27 cellular contexts compared by ENCODE assay signal in the genomic region with DNA sequence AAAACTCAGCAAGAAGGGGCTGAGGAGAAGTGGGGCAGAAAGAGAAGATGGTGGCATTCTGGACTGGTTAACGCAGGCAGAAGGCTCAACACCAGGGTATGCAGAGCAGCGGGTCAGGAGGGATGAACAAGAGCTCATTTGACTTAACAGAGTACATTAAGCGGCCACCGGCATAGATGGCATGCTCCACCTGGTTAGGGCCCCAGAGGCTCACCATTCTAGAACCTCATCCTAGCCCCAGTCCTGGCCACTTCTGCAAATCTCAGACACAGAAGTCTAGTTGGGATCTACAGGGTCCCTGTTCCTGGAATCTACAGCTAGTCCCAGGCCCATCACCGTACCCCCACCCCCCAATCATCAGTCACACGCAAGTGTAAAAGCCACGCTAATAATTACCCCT. TPM values are rescaled to one million over a fixed set of nuclear protein-coding genes. Genes with fewer than 3 reads are reported as not detected.
DNase-seq lines count a peak whose midpoint lies in the region; ATAC-seq and TF ChIP-seq lines count a peak whose summit lies in the region.
"Had no signal": no experiment of that assay in that cellular context is flagged by ENCODE, and none has a peak within 500 bp of the region (broad histone marks: within the 10 kb centered on the region; RNA-seq: fewer than 3 reads in every experiment).

No MANE protein-coding gene starts in this region.

- no peak for TF ChIP-seq EP300 in transverse colon (IDR thresholded peaks at IDR 0.05; ENCODE audit: low read depth)

- intact Hi-C loops in heart right ventricle (cut with DNase I) (loop anchor here in 2 of 10 donors (2.0 to 5.0 kb wide), 2 partner anchors 17 to 37 kb away; partner anchors contain the start of gene CRK (in 1 of the 2)), Right ventricle myocardium superior (cut with DNase I) (no loop called here), transverse colon (cut with DNase I; ENCODE audit: low total_unique reads) (no loop called here), uterus (cut with DNase I; ENCODE audit: low total_unique reads) (no loop called here)
- intact Hi-C loops in activated naive CD4-positive, alpha-beta T cell treated with anti-CD3 and anti-CD28 coated beads for 36 hours (cut with micrococcal nuclease) = no loop called here

- H3K27ac Mint-ChIP-seq in chondrocyte (ENCODE audit: unreplicated experiment) (peak overlapping the region; percentile 93), nephron (no peak overlapping the region)
- no peak overlapping the region for H3K27ac Mint-ChIP-seq in activated naive CD4-positive, alpha-beta T cell treated with anti-CD3 and anti-CD28 coated beads for 36 hours
- H3K27ac Mint-ChIP-seq: activated CD8-positive, alpha-beta T cell treated with anti-CD3 and anti-CD28 coated beads for 36 hours; activated naive CD4-positive, alpha-beta T cell treated with anti-CD3 and anti-CD28 coated beads, Interleukin-2, amount 10 ng/mL, durations not matched to agents 7 days and 5 days; stimulated activated memory B cell treated with anti-CD40 and anti-IgM and Interleukin-4, amounts not matched to agents 10 μg/mL and 1 μg/mL and 100 μg/mL, for 72 hours had no signal

- H3K27ac ChIP-seq in heart right ventricle (peak overlapping the region in 8 of 10 donors; percentile 93 to 100 (median 98)), transverse colon (peak overlapping the region in 3 of 4 donors; percentile 96 to 99 (median 98)), uterus (peak overlapping the region in 1 of 2 donors; percentile 88)
- H3K27ac ChIP-seq: A549, pancreas had no signal

- H3K36me3 ChIP-seq in heart right ventricle = peaks cover 0 to 49% (median 6%) of the 10 kb centered on the region in 9 donors
- peaks cover 0 to 15% (median 0%) of the 10 kb centered on the region in 4 donors for H3K36me3 ChIP-seq in transverse colon
- no peaks in the 10 kb centered on the region for H3K36me3 ChIP-seq in uterus
- H3K36me3 ChIP-seq: pancreas had no signal

- peaks cover 12 to 91% (median 74%) of the 10 kb centered on the region in 9 donors for H3K4me1 ChIP-seq in heart right ventricle
- peaks cover 37 to 51% (median 42%) of the 10 kb centered on the region in 4 donors for H3K4me1 ChIP-seq in transverse colon
- H3K4me1 ChIP-seq in uterus = peaks cover 0 to 26% of the 10 kb centered on the region in 2 donors
- H3K4me1 ChIP-seq: pancreas had no signal

- ATAC-seq in heart right ventricle (no peak), Right ventricle myocardium superior (ENCODE audit: poor library complexity) (no peak)
- ATAC-seq: A549; activated CD8-positive, alpha-beta T cell treated with anti-CD3 and anti-CD28 coated beads for 36 hours; left colon; mucosa of descending colon; pancreas; stimulated activated memory B cell treated with anti-CD40 and anti-IgM and Interleukin-4, amounts not matched to agents 10 μg/mL and 1 μg/mL and 100 μg/mL, for 72 hours had no signal

- TF ChIP-seq POLR2A in transverse colon (IDR thresholded peaks at IDR 0.05) (no peak), uterus (IDR thresholded peaks at IDR 0.05) (no peak)

- no peak overlapping the region for H3K4me3 Mint-ChIP-seq in chondrocyte (ENCODE audit: unreplicated experiment)
- peak overlapping the region in 2 of 3 experiments; percentile 19 to 22 for H3K4me3 Mint-ChIP-seq in nephron
- no peak overlapping the region for H3K4me3 Mint-ChIP-seq in activated naive CD4-positive, alpha-beta T cell treated with anti-CD3 and anti-CD28 coated beads for 36 hours
- H3K4me3 Mint-ChIP-seq: activated CD8-positive, alpha-beta T cell treated with anti-CD3 and anti-CD28 coated beads for 36 hours; activated naive CD4-positive, alpha-beta T cell treated with anti-CD3 and anti-CD28 coated beads, Interleukin-2, amount 10 ng/mL, durations not matched to agents 7 days and 5 days; stimulated activated memory B cell treated with anti-CD40 and anti-IgM and Interleukin-4, amounts not matched to agents 10 μg/mL and 1 μg/mL and 100 μg/mL, for 72 hours had no signal

- DNase-seq in heart right ventricle (no peak), Right ventricle myocardium superior (no peak), chondrocyte (ENCODE audit: low spot score) (no peak), transverse colon (no peak), ecto neural progenitor cell (ENCODE audit: low spot score) (no peak), uterus (no peak)
- DNase-seq in activated naive CD4-positive, alpha-beta T cell treated with anti-CD3 and anti-CD28 coated beads for 36 hours = no peak
- DNase-seq: activated CD4-positive, CD25-positive, alpha-beta regulatory T cell; activated CD8-positive, alpha-beta T cell treated with anti-CD3 and anti-CD28 coated beads for 36 hours; activated naive CD4-positive, alpha-beta T cell treated with anti-CD3 and anti-CD28 coated beads, Interleukin-2, amount 10 ng/mL, durations not matched to agents 7 days and 5 days; activated T-cell treated with anti-CD3 and anti-CD28 coated beads, Interleukin-2, amount 50 U/mL, for 1 hour; anterior cingulate cortex; cerebellar nuclear complex; glutamatergic neuron; HCEC 1CT; left colon; mucosa of descending colon; NCI-H1105; NCI-H2081; NCI-H446; pancreas; Peyer's patch; stimulated activated CD4-positive, alpha-beta T cell treated with anti-CD3 and anti-CD28 coated beads, Interleukin-1b, Interleukin-23, amount 100 ng/mL, for 48 hours; T1000 had no signal

- in situ Hi-C loops in transverse colon (cut with MboI; ENCODE audit: low pct_ligation_motif_present in 1 of 4, low pct_unique_long_range_greater_than_20kb in 1 of 4, low sequenced_read_pairs in 3 of 4) = no loop called here

- CTCF ChIA-PET in activated naive CD4-positive, alpha-beta T cell treated with anti-CD3 and anti-CD28 coated beads for 36 hours (lab: Charles Lee) = no interaction called here

- no peaks in the 10 kb centered on the region for H3K9me3 Mint-ChIP-seq in chondrocyte (ENCODE audit: low read depth)
- H3K9me3 Mint-ChIP-seq in nephron = no peaks in the 10 kb centered on the region
- H3K9me3 Mint-ChIP-seq in activated naive CD4-positive, alpha-beta T cell treated with anti-CD3 and anti-CD28 coated beads for 36 hours = no peaks in the 10 kb centered on the region
- H3K9me3 Mint-ChIP-seq: activated CD8-positive, alpha-beta T cell treated with anti-CD3 and anti-CD28 coated beads for 36 hours; activated naive CD4-positive, alpha-beta T cell treated with anti-CD3 and anti-CD28 coated beads, Interleukin-2, amount 10 ng/mL, durations not matched to agents 7 days and 5 days; stimulated activated memory B cell treated with anti-CD40 and anti-IgM and Interleukin-4, amounts not matched to agents 10 μg/mL and 1 μg/mL and 100 μg/mL, for 72 hours had no signal

- H3K36me3 Mint-ChIP-seq in chondrocyte (ENCODE audit: low read depth) (no peaks in the 10 kb centered on the region), nephron (ENCODE audit: low read depth) (no peaks in the 10 kb centered on the region)
- no peaks in the 10 kb centered on the region for H3K36me3 Mint-ChIP-seq in activated naive CD4-positive, alpha-beta T cell treated with anti-CD3 and anti-CD28 coated beads for 36 hours (ENCODE audit: low read depth)

- H3K4me1 Mint-ChIP-seq in chondrocyte (ENCODE audit: low read depth) (peaks cover 71% of the 10 kb centered on the region), nephron (peaks cover 34% of the 10 kb centered on the region)
- peaks cover 15% of the 10 kb centered on the region for H3K4me1 Mint-ChIP-seq in activated naive CD4-positive, alpha-beta T cell treated with anti-CD3 and anti-CD28 coated beads for 36 hours (ENCODE audit: low read depth)

- H3K9me3 ChIP-seq in heart right ventricle = no peaks in the 10 kb centered on the region
- H3K9me3 ChIP-seq in transverse colon = no peaks in the 10 kb centered on the region
- no peaks in the 10 kb centered on the region for H3K9me3 ChIP-seq in uterus
- H3K9me3 ChIP-seq: A549, mucosa of descending colon, pancreas, Peyer's patch had no signal

- H3K27me3 ChIP-seq in heart right ventricle (peaks cover 0 to 10% (median 0%) of the 10 kb centered on the region in 7 donors), transverse colon (no peaks in the 10 kb centered on the region), uterus (no peaks in the 10 kb centered on the region)
- H3K27me3 ChIP-seq: pancreas, Peyer's patch had no signal

- WGBS in heart right ventricle, 2 donors = 82 to 93% methylated on average over 7 of the region's 7 CpGs
- 97% methylated on average over 7 of the region's 7 CpGs; no CpG with 5 or more reads in 1 of the 2 donors for WGBS in transverse colon (ENCODE audit: low coverage in 1 of 2), 2 donors

- no peak for TF ChIP-seq CTCF in heart right ventricle (IDR thresholded peaks at IDR 0.05)
- TF ChIP-seq CTCF in chondrocyte (IDR thresholded peaks at IDR 0.05) = no peak
- no peak for TF ChIP-seq CTCF in nephron (IDR thresholded peaks at IDR 0.05; ENCODE audit: unreplicated experiment in 3 of 3)
- TF ChIP-seq CTCF in transverse colon (IDR thresholded peaks at IDR 0.05) = no peak
- no peak for TF ChIP-seq CTCF in uterus (IDR thresholded peaks at IDR 0.05)

- H3K27me3 Mint-ChIP-seq in chondrocyte (ENCODE audit: low read depth) (no peaks in the 10 kb centered on the region), nephron (ENCODE audit: low read depth) (no peaks in the 10 kb centered on the region)
- peaks cover 6% of the 10 kb centered on the region for H3K27me3 Mint-ChIP-seq in activated naive CD4-positive, alpha-beta T cell treated with anti-CD3 and anti-CD28 coated beads for 36 hours (ENCODE audit: low read depth)
- H3K27me3 Mint-ChIP-seq: stimulated activated memory B cell treated with anti-CD40 and anti-IgM and Interleukin-4, amounts not matched to agents 10 μg/mL and 1 μg/mL and 100 μg/mL, for 72 hours had no signal

- no peak overlapping the region for H3K4me3 ChIP-seq in heart right ventricle
- H3K4me3 ChIP-seq in transverse colon = no peak overlapping the region
- H3K4me3 ChIP-seq in uterus = no peak overlapping the region
- H3K4me3 ChIP-seq: A549, mucosa of descending colon, pancreas, Peyer's patch had no signal

RNA-seq across cellular contexts. Expression of gene MYO1C, which starts 1.7 kb away (rescaled TPM):
- total RNA-seq in heart right ventricle (100 to 1,000 TPM; 131 to 229 (median 179) TPM), Right ventricle myocardium superior (182 TPM), chondrocyte (216 to 329 TPM (median 329 TPM) in 3 replicates), transverse colon (100 to 1,000 TPM; 163 to 456 (median 219) TPM), uterus (100 to 1,000 TPM in 2 of 4 donors, 10 to 100 TPM in 2; 89.1 to 276 (median 116) TPM)
- polyA plus RNA-seq in heart right ventricle = 100 to 1,000 TPM; 101 to 120 TPM
- 10 to 100 TPM; 14.6 to 14.7 TPM for total RNA-seq in activated naive CD4-positive, alpha-beta T cell treated with anti-CD3 and anti-CD28 coated beads for 36 hours

RNA-seq across cellular contexts. Expression of gene INPP5K, which starts 22.2 kb away (rescaled TPM):
- 10 to 100 TPM; 26.8 to 41.2 (median 32.7) TPM for total RNA-seq in heart right ventricle
- 10 to 100 TPM; 38.6 to 45.5 TPM for polyA plus RNA-seq in heart right ventricle
- 32.9 TPM for total RNA-seq in Right ventricle myocardium superior
- 30.2 to 35.3 TPM (median 34.3 TPM) in 3 replicates for total RNA-seq in chondrocyte
- total RNA-seq in transverse colon = 100 to 1,000 TPM in 1 of 4 donors, 10 to 100 TPM in 3; 10.9 to 114 (median 81.9) TPM
- total RNA-seq in activated naive CD4-positive, alpha-beta T cell treated with anti-CD3 and anti-CD28 coated beads for 36 hours = 10 to 100 TPM; 17.1 to 18.2 TPM
- total RNA-seq in uterus = 10 to 100 TPM; 14.1 to 49.3 (median 31.4) TPM

RNA-seq across cellular contexts. Expression of gene CRK, which starts 38.2 kb away (rescaled TPM):
- total RNA-seq in heart right ventricle (10 to 100 TPM; 30.4 to 47.5 (median 37.9) TPM), Right ventricle myocardium superior (36.0 TPM), chondrocyte (65.8 to 70.4 TPM (median 70.4 TPM) in 3 replicates), transverse colon (10 to 100 TPM; 33.4 to 95.3 (median 63.4) TPM), uterus (100 to 1,000 TPM in 1 of 4 donors, 10 to 100 TPM in 3; 34.6 to 118 (median 57.3) TPM)
- polyA plus RNA-seq in heart right ventricle = 10 to 100 TPM; 22.2 to 29.4 TPM
- 10 to 100 TPM; 10.6 to 14.1 TPM for total RNA-seq in activated naive CD4-positive, alpha-beta T cell treated with anti-CD3 and anti-CD28 coated beads for 36 hours

Comparison
In these comparisons a context has a peak if more than half of its experiments do, and no peak if none do; other contexts are left out.
1. H3K4me3 Mint-ChIP-seq: peak in nephron (2 of 3); none in chondrocyte (single experiment) and activated naive CD4-positive, alpha-beta T cell treated with anti-CD3 and anti-CD28 coated beads for 36 hours (single experiment).
2. RNA of gene MYO1C, which starts 1.7 kb away (total RNA-seq): 216 to 329 TPM in chondrocyte, 163 to 456 TPM in transverse colon, 131 to 229 TPM in heart right ventricle, 182 TPM in Right ventricle myocardium superior (single experiment) and 89.1 to 276 TPM in uterus; 14.6 to 14.7 TPM in activated naive CD4-positive, alpha-beta T cell treated with anti-CD3 and anti-CD28 coated beads for 36 hours; every median in the first group is over 4 times any median in the second.